Comparison of ENCODE assay signal across 19 cellular contexts in the genomic region with DNA sequence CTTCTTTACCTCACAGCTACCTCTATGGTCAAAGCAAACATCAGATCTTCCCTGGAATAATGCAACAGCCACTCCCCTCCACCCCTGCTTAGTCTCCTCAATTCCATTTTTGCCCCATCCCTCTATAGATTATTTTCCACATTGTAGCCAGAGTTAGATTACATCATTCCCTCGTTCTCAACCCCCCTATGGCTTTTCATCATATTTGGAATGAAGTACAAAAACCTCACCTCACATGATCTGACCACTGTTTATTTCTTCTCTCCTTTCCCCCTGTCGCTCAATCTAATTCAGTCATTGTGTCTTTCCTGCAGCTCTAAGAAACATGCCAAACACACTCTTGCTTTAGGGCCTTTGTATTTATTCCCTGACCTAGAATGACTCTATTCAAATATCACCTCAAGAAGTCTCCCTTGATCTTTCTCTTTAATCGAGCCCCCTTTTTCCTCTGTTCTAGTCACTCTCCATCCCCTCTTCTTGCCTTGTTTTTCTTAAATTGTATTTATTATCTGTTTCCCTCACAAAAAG. TPM values are rescaled to one million over a fixed set of nuclear protein-coding genes. Genes with fewer than 3 reads are reported as not detected.
DNase-seq lines count a peak whose midpoint lies in the region; ATAC-seq, FAIRE-seq and TF ChIP-seq lines count a peak whose summit lies in the region.
"Had no signal": no experiment of that assay in that cellular context is flagged by ENCODE, and none has a peak within 500 bp of the region (broad histone marks: within the 10 kb centered on the region; RNA-seq: fewer than 3 reads in every experiment).

No MANE protein-coding gene starts in this region.

- TF ChIP-seq CTCF in choroid plexus epithelial cell (conservative IDR thresholded peaks at IDR 0.05; ENCODE audit: low read depth, low read length) (no peak), osteocyte (IDR thresholded peaks at IDR 0.05) (no peak), coronary artery (IDR thresholded peaks at IDR 0.05) (no peak)

- no peak for ATAC-seq in T-helper 17 cell
- ATAC-seq: K562 had no signal

- no peaks in the 10 kb centered on the region for H3K27me3 Mint-ChIP-seq in T-helper 17 cell
- no peaks in the 10 kb centered on the region for H3K27me3 Mint-ChIP-seq in osteocyte (ENCODE audit: unreplicated experiment)

- no peaks in the 10 kb centered on the region for H3K9me3 Mint-ChIP-seq in osteocyte (ENCODE audit: unreplicated experiment)

- TF ChIP-seq POLR2A in H54 (IDR thresholded peaks at IDR 0.05; ENCODE audit: low read depth, low read length): no peak

- FAIRE-seq in H54 (lab: Jason Lieb, UNC): no peak
- FAIRE-seq: GM19239, K562 had no signal

- peak; percentile 68 for DNase-seq in H4 (ENCODE audit: low spot score)
- DNase-seq in T-helper 17 cell: no peak
- DNase-seq in choroid plexus epithelial cell (ENCODE audit: low read depth): peak; percentile 61
- no peak for DNase-seq in osteocyte (ENCODE audit: extremely low spot score, unreplicated experiment)
- DNase-seq in coronary artery (ENCODE audit: low spot score): no peak
- DNase-seq in MV-4-11 (lab: John Stamatoyannopoulos, UW): no peak
- no peak for DNase-seq in H54 (ENCODE audit: insufficient read length, low spot score)
- DNase-seq: DMS 273 treated with DMSO at 0.1 percent for 48 hours; HCEC 1CT; NCI-H1417; NCI-H187 treated with DMSO at 0.1 percent for 48 hours; NCI-H345; NK-92 treated with Interleukin-12 subunit alpha and Interleukin-12 subunit beta, amount 100 ng/mL, for 24 hours; SHP77 treated with DMSO at 0.1 percent for 48 hours had no signal

- H3K4me1 Mint-ChIP-seq in T-helper 17 cell (peaks cover 23% of the 10 kb centered on the region), osteocyte (ENCODE audit: unreplicated experiment) (peaks cover 2% of the 10 kb centered on the region)

- H3K4me3 Mint-ChIP-seq in T-helper 17 cell (no peak overlapping the region), osteocyte (ENCODE audit: unreplicated experiment) (no peak overlapping the region)

- no peak overlapping the region for H3K27ac ChIP-seq in coronary artery
- H3K27ac ChIP-seq: C4-2B had no signal

- H3K36me3 Mint-ChIP-seq in T-helper 17 cell (ENCODE audit: low read depth) (peaks cover 12% of the 10 kb centered on the region), osteocyte (ENCODE audit: unreplicated experiment) (peaks cover 17% of the 10 kb centered on the region)

- no peak overlapping the region for H3K4me3 ChIP-seq in choroid plexus epithelial cell (ENCODE audit: low read depth, low read length)
- H3K4me3 ChIP-seq in coronary artery: no peak overlapping the region
- H3K4me3 ChIP-seq: K562 had no signal

- H3K9me3 ChIP-seq in T-helper 17 cell (ENCODE audit: control insufficient read depth, low read length, poor library complexity, severe bottlenecking): no peaks in the 10 kb centered on the region

- peak overlapping the region; percentile 73 for H3K27ac Mint-ChIP-seq in T-helper 17 cell
- H3K27ac Mint-ChIP-seq in osteocyte (ENCODE audit: unreplicated experiment): peak overlapping the region; percentile 13

RNA-seq across cellular contexts. Expression of a gene that starts 22.6 kb away (rescaled TPM):
- 1.6 TPM in 1 of 2 replicates, not detected in the other for total RNA-seq in H4 (2014; rRNA removed; shearing (Covaris generic))
- 1 to 10 TPM; 1.2 to 4.6 TPM for total RNA-seq in T-helper 17 cell
- not detected in 2 replicates for total RNA-seq in osteocyte
- total RNA-seq: Daoy, RPMI7951 had no signal

Comparison
In these comparisons a context has a peak if more than half of its experiments do, and no peak if none do; other contexts are left out.
1. DNase-seq: peak in H4 (single experiment) and choroid plexus epithelial cell (single experiment); none in T-helper 17 cell (0 of 3), osteocyte (single experiment), coronary artery (single experiment), MV-4-11 (single experiment) and H54 (single experiment).